ENCODE assay signal across 15 cellular contexts in genomic region chr11:128891912-128892398, GRCh38. TPM values are rescaled to one million over a fixed set of nuclear protein-coding genes. Genes with fewer than 3 reads are reported as not detected.
DNase-seq lines count a peak whose midpoint lies in the region; ATAC-seq, FAIRE-seq and TF ChIP-seq lines count a peak whose summit lies in the region.
"Had no signal": no experiment of that assay in that cellular context is flagged by ENCODE, and none has a peak within 500 bp of the region (broad histone marks: within the 10 kb centered on the region; RNA-seq: fewer than 3 reads in every experiment).

No MANE protein-coding gene starts in this region.

- TF ChIP-seq EP300 in stomach (IDR thresholded peaks at IDR 0.05): no peak

- peak overlapping the region; percentile 57 for H3K4me3 ChIP-seq in bronchial epithelial cell (ENCODE audit: low read depth, low read length)
- H3K4me3 ChIP-seq in lower lobe of right lung: peak overlapping the region; percentile 62
- H3K4me3 ChIP-seq in stomach: peak overlapping the region; percentile 52 to 62 (median 53)
- no peak overlapping the region for H3K4me3 ChIP-seq in foreskin fibroblast (ENCODE audit: low read depth in 1 of 2, low read length in 2 of 2)

- no peak for TF ChIP-seq CTCF in bronchial epithelial cell (IDR thresholded peaks at IDR 0.05; ENCODE audit: insufficient read depth, low read length, severe bottlenecking)
- no peak for TF ChIP-seq CTCF in lower lobe of right lung (IDR thresholded peaks at IDR 0.05)
- TF ChIP-seq CTCF in stomach (IDR thresholded peaks at IDR 0.05): no peak
- no peak for TF ChIP-seq CTCF in foreskin fibroblast (IDR thresholded peaks at IDR 0.05; ENCODE audit: low read depth, low read length)

- no peaks in the 10 kb centered on the region for H3K36me3 ChIP-seq in bronchial epithelial cell (ENCODE audit: control insufficient read depth, insufficient read depth, low read length)
- H3K36me3 ChIP-seq in lower lobe of right lung: no peaks in the 10 kb centered on the region
- no peaks in the 10 kb centered on the region for H3K36me3 ChIP-seq in stomach
- H3K36me3 ChIP-seq: gastrocnemius medialis had no signal

- TF ChIP-seq POLR2A in stomach (IDR thresholded peaks at IDR 0.05): no peak

- peaks cover 63% of the 10 kb centered on the region for H3K27me3 Mint-ChIP-seq in T-helper 2 cell treated with Interferon-gamma antibody and Interleukin-4, amounts not matched to agents 5 μg/mL and 100 μg/mL, for 36 hours (ENCODE audit: low read depth)
- H3K27me3 Mint-ChIP-seq in activated T-cell treated with anti-CD3 and anti-CD28 coated beads, Interleukin-2, amount 50 U/mL, for 4 hours (ENCODE audit: low read depth): peaks cover 48% of the 10 kb centered on the region

- ATAC-seq in lower lobe of right lung: peak; percentile 26 to 50
- no peak for ATAC-seq in activated T-cell treated with anti-CD3 and anti-CD28 coated beads, Interleukin-2, amount 50 U/mL, for 4 hours
- ATAC-seq: gastrocnemius medialis had no signal

- 23 to 57% (median 34%) methylated on average over 6 of the region's 6 CpGs for WGBS in stomach, 5 donors

- H3K9me3 ChIP-seq in lower lobe of right lung (no peaks in the 10 kb centered on the region), stomach (no peaks in the 10 kb centered on the region)
- H3K9me3 ChIP-seq: gastrocnemius medialis had no signal

- H3K27me3 ChIP-seq in bronchial epithelial cell (ENCODE audit: control insufficient read depth, insufficient read depth, low read length) (no peaks in the 10 kb centered on the region), lower lobe of right lung (ENCODE audit: low read depth) (peaks cover 16% of the 10 kb centered on the region), stomach (peaks cover 0 to 45% (median 12%) of the 10 kb centered on the region in 3 donors)

- no peaks in the 10 kb centered on the region for H3K36me3 Mint-ChIP-seq in T-helper 2 cell treated with Interferon-gamma antibody and Interleukin-4, amounts not matched to agents 5 μg/mL and 100 μg/mL, for 36 hours (ENCODE audit: low read depth)
- H3K36me3 Mint-ChIP-seq in activated T-cell treated with anti-CD3 and anti-CD28 coated beads, Interleukin-2, amount 50 U/mL, for 4 hours (ENCODE audit: insufficient read depth): no peaks in the 10 kb centered on the region

- H3K4me1 ChIP-seq in lower lobe of right lung (peaks cover 55% of the 10 kb centered on the region), stomach (peaks cover 40 to 65% (median 53%) of the 10 kb centered on the region in 4 donors)

- DNase-seq in OCI-M1 (lab: John Stamatoyannopoulos, UW): peak; percentile 56
- DNase-seq in bronchial epithelial cell (ENCODE audit: low read depth): no peak
- DNase-seq in lower lobe of right lung: no peak
- peak; percentile 65 for DNase-seq in stomach
- no peak for DNase-seq in T-helper 2 cell treated with Interferon-gamma antibody and Interleukin-4, amounts not matched to agents 5 μg/mL and 100 μg/mL, for 36 hours (ENCODE audit: low spot score)
- no peak for DNase-seq in NAMALWA (ENCODE audit: low spot score)
- no peak for DNase-seq in foreskin fibroblast
- DNase-seq in activated T-cell treated with anti-CD3 and anti-CD28 coated beads, Interleukin-2, amount 50 U/mL, for 4 hours: no peak
- DNase-seq: activated CD4-positive, alpha-beta T cell treated with anti-CD3 and anti-CD28 coated beads for 1 hour; DMS153; gastrocnemius medialis; NCI-H1105; small intestine had no signal

- H3K4me1 Mint-ChIP-seq in T-helper 2 cell treated with Interferon-gamma antibody and Interleukin-4, amounts not matched to agents 5 μg/mL and 100 μg/mL, for 36 hours (ENCODE audit: low read depth): peaks cover 3% of the 10 kb centered on the region
- peaks cover 5% of the 10 kb centered on the region for H3K4me1 Mint-ChIP-seq in activated T-cell treated with anti-CD3 and anti-CD28 coated beads, Interleukin-2, amount 50 U/mL, for 4 hours (ENCODE audit: low read depth)

- H3K27ac ChIP-seq in lower lobe of right lung (peak overlapping the region; percentile 67), stomach (peak overlapping the region; percentile 6 to 71 (median 45))
- H3K27ac ChIP-seq: gastrocnemius medialis had no signal

- no peak for FAIRE-seq in bronchial epithelial cell (lab: Jason Lieb, UNC)
- FAIRE-seq: small intestine had no signal

- no peak overlapping the region for H3K27ac Mint-ChIP-seq in T-helper 2 cell treated with Interferon-gamma antibody and Interleukin-4, amounts not matched to agents 5 μg/mL and 100 μg/mL, for 36 hours
- H3K27ac Mint-ChIP-seq: activated T-helper 2 cell treated with anti-CD3 and anti-CD28 coated beads, Interferon-gamma antibody, Interleukin-2, Interleukin-4, amounts not matched to agents 10 μg/mL and 5 μg/mL and 100 μg/mL, durations not matched to agents 14 hours and 24 hours and 36 hours had no signal

- H3K9me3 Mint-ChIP-seq in T-helper 2 cell treated with Interferon-gamma antibody and Interleukin-4, amounts not matched to agents 5 μg/mL and 100 μg/mL, for 36 hours: no peaks in the 10 kb centered on the region
- no peaks in the 10 kb centered on the region for H3K9me3 Mint-ChIP-seq in activated T-cell treated with anti-CD3 and anti-CD28 coated beads, Interleukin-2, amount 50 U/mL, for 4 hours
- H3K9me3 Mint-ChIP-seq: activated T-helper 2 cell treated with anti-CD3 and anti-CD28 coated beads, Interferon-gamma antibody, Interleukin-2, Interleukin-4, amounts not matched to agents 10 μg/mL and 5 μg/mL and 100 μg/mL, durations not matched to agents 14 hours and 24 hours and 36 hours had no signal

- no peak overlapping the region for H3K4me3 Mint-ChIP-seq in T-helper 2 cell treated with Interferon-gamma antibody and Interleukin-4, amounts not matched to agents 5 μg/mL and 100 μg/mL, for 36 hours
- H3K4me3 Mint-ChIP-seq in activated T-cell treated with anti-CD3 and anti-CD28 coated beads, Interleukin-2, amount 50 U/mL, for 4 hours: no peak overlapping the region

- intact Hi-C loops in lower lobe of right lung (cut with DNase I): no loop called here
- intact Hi-C loops in stomach (cut with DNase I; ENCODE audit: low total_unique reads): no loop called here

RNA-seq across cellular contexts. Expression of gene KCNJ5, which starts 0.8 kb away (rescaled TPM):
- total RNA-seq in bronchial epithelial cell: 13.2 and 15.5 TPM in 2 replicates
- total RNA-seq in lower lobe of right lung: 12.9 TPM
- 1 to 10 TPM in 1 of 5 donors, under 1 TPM in 2, not detected in 2; 0.58 to 1.9 (median 0.73) TPM for total RNA-seq in stomach
- polyA plus RNA-seq in stomach: 1 to 10 TPM in 1 of 3 donors, under 1 TPM in 2; 0.25 to 1.3 (median 0.92) TPM
- not detected for total RNA-seq in activated T-cell treated with anti-CD3 and anti-CD28 coated beads, Interleukin-2, amount 50 U/mL, for 4 hours
- total RNA-seq: activated T-helper 2 cell treated with anti-CD3 and anti-CD28 coated beads, Interferon-gamma antibody, Interleukin-2, Interleukin-4, amounts not matched to agents 10 μg/mL and 5 μg/mL and 100 μg/mL, durations not matched to agents 14 hours and 24 hours and 36 hours had no signal

RNA-seq across cellular contexts. Expression of gene KCNJ1, which starts 24.9 kb away (rescaled TPM):
- total RNA-seq in bronchial epithelial cell: under 0.01 TPM in 1 of 2 replicates, not detected in the other
- total RNA-seq in lower lobe of right lung: 0.18 TPM
- total RNA-seq in stomach: not detected
- under 1 TPM in 1 of 3 donors, not detected in 2; 0.10 TPM for polyA plus RNA-seq in stomach
- not detected for total RNA-seq in activated T-cell treated with anti-CD3 and anti-CD28 coated beads, Interleukin-2, amount 50 U/mL, for 4 hours
- total RNA-seq: activated T-helper 2 cell treated with anti-CD3 and anti-CD28 coated beads, Interferon-gamma antibody, Interleukin-2, Interleukin-4, amounts not matched to agents 10 μg/mL and 5 μg/mL and 100 μg/mL, durations not matched to agents 14 hours and 24 hours and 36 hours; SK-MEL-5 had no signal

RNA-seq across cellular contexts. Expression of gene TP53AIP1, which starts 50.7 kb away (rescaled TPM):
- total RNA-seq in bronchial epithelial cell: 1.3 and 4.6 TPM in 2 replicates
- not detected for total RNA-seq in lower lobe of right lung
- not detected for total RNA-seq in stomach
- polyA plus RNA-seq in stomach: 10 to 100 TPM in 1 of 3 donors, not detected in 2; 22.4 TPM
- not detected for total RNA-seq in activated T-cell treated with anti-CD3 and anti-CD28 coated beads, Interleukin-2, amount 50 U/mL, for 4 hours
- total RNA-seq: activated T-helper 2 cell treated with anti-CD3 and anti-CD28 coated beads, Interferon-gamma antibody, Interleukin-2, Interleukin-4, amounts not matched to agents 10 μg/mL and 5 μg/mL and 100 μg/mL, durations not matched to agents 14 hours and 24 hours and 36 hours; gastrocnemius medialis had no signal

Comparison
In these comparisons a context has a peak if more than half of its experiments do, and no peak if none do; other contexts are left out.
1. DNase-seq: peak in OCI-M1 (single experiment) and stomach (single experiment); none in bronchial epithelial cell (single experiment), lower lobe of right lung (single experiment), T-helper 2 cell treated with Interferon-gamma antibody and Interleukin-4, amounts not matched to agents 5 μg/mL and 100 μg/mL, for 36 hours (single experiment), NAMALWA (single experiment), foreskin fibroblast (0 of 2) and activated T-cell treated with anti-CD3 and anti-CD28 coated beads, Interleukin-2, amount 50 U/mL, for 4 hours (single experiment).
2. H3K4me3 ChIP-seq: peak in bronchial epithelial cell (single experiment), lower lobe of right lung (single experiment) and stomach (4 of 4); none in foreskin fibroblast (0 of 2).
3. ATAC-seq: peak in lower lobe of right lung (2 of 2); none in activated T-cell treated with anti-CD3 and anti-CD28 coated beads, Interleukin-2, amount 50 U/mL, for 4 hours (0 of 2).